In the genomic region with DNA sequence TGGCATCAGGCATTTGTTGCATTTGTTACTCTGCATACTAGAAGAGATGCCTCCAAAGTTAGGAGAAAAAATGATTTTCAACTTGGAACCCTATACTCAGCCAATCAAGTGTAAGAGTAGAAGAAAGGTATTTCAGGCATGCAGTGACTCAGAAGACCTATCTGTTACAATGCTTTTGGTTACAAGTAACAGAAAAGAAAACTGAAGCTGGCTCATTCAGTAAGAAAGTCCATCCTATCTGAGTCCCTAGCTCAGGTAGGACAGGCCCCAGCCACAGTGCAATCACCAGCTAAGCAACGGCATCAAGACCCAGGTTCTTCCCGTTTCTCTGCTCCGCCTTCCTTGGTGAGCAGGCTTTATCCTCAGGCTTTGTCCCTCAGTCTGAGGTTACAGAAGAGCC, we compare ENCODE assay signal across 10 cellular contexts. TPM values are rescaled to one million over a fixed set of nuclear protein-coding genes. Genes with fewer than 3 reads are reported as not detected.
DNase-seq lines count a peak whose midpoint lies in the region; ATAC-seq, FAIRE-seq and TF ChIP-seq lines count a peak whose summit lies in the region.
"Had no signal": no experiment of that assay in that cellular context is flagged by ENCODE, and none has a peak within 500 bp of the region (broad histone marks: within the 10 kb centered on the region; RNA-seq: fewer than 3 reads in every experiment).

No MANE protein-coding gene starts in this region.

- H3K27me3 Mint-ChIP-seq in endothelial cell (ENCODE audit: unreplicated experiment), result no peaks in the 10 kb centered on the region

- no peaks in the 10 kb centered on the region for H3K9me3 ChIP-seq in AG04450 (ENCODE audit: control insufficient read depth, insufficient read depth, low read length)
- no peaks in the 10 kb centered on the region for H3K9me3 ChIP-seq in HCT116 (ENCODE audit: control insufficient read depth in 1 of 2, insufficient read depth in 1 of 2, low read depth in 1 of 2, low read length in 2 of 2)
- no peaks in the 10 kb centered on the region for H3K9me3 ChIP-seq in K562 (replicated peaks; ENCODE audit: control insufficient read depth, insufficient read depth, low read depth, low read length)

- no peak overlapping the region for H3K27ac Mint-ChIP-seq in endothelial cell (ENCODE audit: unreplicated experiment)

- ATAC-seq in HCT116 (peak; percentile 87), K562 (peak; percentile 66)

- BruUV-seq in HCT116 (replicated peaks; lab: Mats Ljungman, UMichigan) (no TSS peak), K562 (replicated peaks; lab: Mats Ljungman, UMichigan) (no TSS peak)

- DNase-seq in AG04450 (ENCODE audit: low read depth, low spot score), result no peak
- no peak for DNase-seq in HCT116 (ENCODE audit: low read depth, low spot score)
- DNase-seq in K562 (ENCODE audit: extremely low read depth in 1 of 4, low spot score in 3 of 4), result no peak
- DNase-seq in kidney epithelial cell (ENCODE audit: low read depth), result peak; percentile 48
- DNase-seq in activated gamma-delta T cell (lab: John Stamatoyannopoulos, UW), result no peak
- no peak for DNase-seq in GF-D8 (lab: John Stamatoyannopoulos, UW)
- DNase-seq in endothelial cell (ENCODE audit: low spot score), result no peak
- DNase-seq in GM10248 (ENCODE audit: extremely low spot score), result no peak
- DNase-seq: amygdala, DMS153 had no signal

- H3K27me3 ChIP-seq in AG04450 (ENCODE audit: control insufficient read depth, insufficient read depth, low read length) (no peaks in the 10 kb centered on the region), HCT116 (ENCODE audit: insufficient read depth, low read length) (no peaks in the 10 kb centered on the region), K562 (ENCODE audit: control insufficient read depth in 2 of 2, insufficient read depth in 2 of 2, low read length in 2 of 2) (no peaks in the 10 kb centered on the region), kidney epithelial cell (ENCODE audit: control insufficient read depth, insufficient read depth, low read length) (no peaks in the 10 kb centered on the region)

- no peaks in the 10 kb centered on the region for H3K36me3 ChIP-seq in HCT116 (ENCODE audit: control insufficient read depth in 1 of 2, insufficient read depth in 2 of 2, low read length in 2 of 2)
- H3K36me3 ChIP-seq in K562 (ENCODE audit: control insufficient read depth, insufficient read depth, low read length), result peaks cover 44% of the 10 kb centered on the region
- H3K36me3 ChIP-seq in kidney epithelial cell (ENCODE audit: control insufficient read depth, insufficient read depth, low read length), result no peaks in the 10 kb centered on the region

- no peak overlapping the region for H2AFZ ChIP-seq in HCT116 (ENCODE audit: low read depth, low read length, poor library complexity, severe bottlenecking)
- H2AFZ ChIP-seq in K562 (ENCODE audit: low read depth, low read length), result no peak overlapping the region

- intact Hi-C loops in HCT116 (cut with micrococcal nuclease) (no loop called here), K562 (cut with micrococcal nuclease) (no loop called here)

- H3K4me1 Mint-ChIP-seq in endothelial cell (ENCODE audit: unreplicated experiment), result peaks cover 12% of the 10 kb centered on the region

- TF ChIP-seq POLR2A in HCT116 (IDR thresholded peaks at IDR 0.05; ENCODE audit: borderline replicate concordance, extremely low read depth, insufficient read depth, insufficient read length), result no peak
- TF ChIP-seq POLR2A in K562 (conservative IDR thresholded peaks at IDR 0.05), result no peak

- POLR2A ChIA-PET in AG04450 (lab: Yijun Ruan, JAX) (no interaction called here), HCT116 (lab: Charles Lee) (no interaction called here), K562 (lab: Yijun Ruan, JAX) (interaction anchor here (0.6 to 1.0 kb wide), 3 partner anchors 10 to 18 kb away, joined by 3 to 4 read pairs (median 3); no protein-coding TSS in a partner anchor), GM10248 (lab: Yijun Ruan, JAX) (no interaction called here)

- H3K9ac ChIP-seq in HCT116 (ENCODE audit: low read length), result peak overlapping the region; percentile 25
- no peak overlapping the region; a peak in 1 of 4 replicates for H3K9ac ChIP-seq in K562 (ENCODE audit: insufficient read depth in 1 of 2, low read depth in 2 of 2, low read length in 2 of 2)

- H3K27ac ChIP-seq in AG04450 (ENCODE audit: low read depth, low read length) (peak overlapping the region; percentile 68), HCT116 (ENCODE audit: low read depth, low read length) (peak overlapping the region; percentile 42; the same call in 1 of the 2 replicates), K562 (ENCODE audit: extremely low read depth, low read depth, low read length) (peak overlapping the region; percentile 10; the same call in 1 of the 3 replicates)

- H3K4me1 ChIP-seq in HCT116 (ENCODE audit: control insufficient read depth in 1 of 2, insufficient read depth in 2 of 2, low read length in 2 of 2) (peaks cover 16 to 19% of the 10 kb centered on the region in 2 experiments), K562 (replicated peaks in 1 of 2; ENCODE audit: control insufficient read depth in 2 of 2, insufficient read depth in 2 of 2, low read length in 2 of 2) (peaks cover 0 to 8% of the 10 kb centered on the region in 2 experiments; a peak in 2 of 5 replicates)

- FAIRE-seq in K562 (lab: Jason Lieb, UNC), result no peak

- H3K9me2 ChIP-seq in HCT116 (ENCODE audit: insufficient read depth), result no peaks in the 10 kb centered on the region

- H3K4me2 ChIP-seq in HCT116 (ENCODE audit: low read length), result peak overlapping the region; percentile 59
- no peak overlapping the region for H3K4me2 ChIP-seq in K562 (ENCODE audit: insufficient read depth, low read length)

- no peak for TF ChIP-seq EP300 in K562 (IDR thresholded peaks at IDR 0.05; ENCODE audit: low read length)

- H4K20me1 ChIP-seq in HCT116 (ENCODE audit: insufficient read depth), result no peaks in the 10 kb centered on the region
- H4K20me1 ChIP-seq in K562 (replicated peaks; ENCODE audit: control insufficient read depth, insufficient read depth, low read length), result peaks cover 13% of the 10 kb centered on the region; the same call in 1 of the 2 replicates

- peaks cover 11% of the 10 kb centered on the region for H3K36me3 Mint-ChIP-seq in endothelial cell (ENCODE audit: low read depth, unreplicated experiment)

- RAD21 ChIA-PET in HCT116 (lab: Charles Lee; ENCODE audit: low non-redundant PET in 1 of 2, low total read pairs in 2 of 2, uncharacterized antibody in 2 of 2, unreplicated experiment in 2 of 2), result no interaction called here

- TF ChIP-seq CTCF in AG04450 (IDR thresholded peaks at IDR 0.05; ENCODE audit: low read depth, low read length), result no peak
- no peak for TF ChIP-seq CTCF in HCT116 (IDR thresholded peaks at IDR 0.05 in 2 of 3, conservative IDR thresholded peaks at IDR 0.05 in 1 of 3; ENCODE audit: borderline replicate concordance in 1 of 3, insufficient read depth in 1 of 3, low read depth in 2 of 3, low read length in 2 of 3)
- no peak for TF ChIP-seq CTCF in K562 (IDR thresholded peaks at IDR 0.05 in 2 of 3, conservative IDR thresholded peaks at IDR 0.05 in 1 of 3; ENCODE audit: insufficient read depth in 2 of 3, low read depth in 1 of 3, low read length in 3 of 3)
- no peak for TF ChIP-seq CTCF in kidney epithelial cell (IDR thresholded peaks at IDR 0.05; ENCODE audit: insufficient read depth, low read length, poor library complexity, severe bottlenecking)
- no peak for TF ChIP-seq CTCF in endothelial cell (IDR thresholded peaks at IDR 0.05; ENCODE audit: unreplicated experiment)
- no peak for TF ChIP-seq CTCF in GM10248 (IDR thresholded peaks at IDR 0.05; ENCODE audit: control extremely low read depth, extremely low read depth, low read depth, missing control alignments)

- 71% methylated on average over 2 of the region's 3 CpGs for WGBS in K562 (ENCODE audit: insufficient coverage, low coverage, missing lambda C conversion rate)

- TF ChIP-seq RAD21 in HCT116 (IDR thresholded peaks at IDR 0.05; ENCODE audit: low read depth), result no peak
- TF ChIP-seq RAD21 in K562 (CRISPR knock-in tag; conservative IDR thresholded peaks at IDR 0.05 in 1 of 2, IDR thresholded peaks at IDR 0.05 in 1 of 2), result no peak

- H3K9me1 ChIP-seq in K562 (ENCODE audit: control insufficient read depth, insufficient read depth, low read length), result no peaks in the 10 kb centered on the region

- H3K79me2 ChIP-seq in HCT116 (ENCODE audit: insufficient read depth, low read length) (peaks cover 79% of the 10 kb centered on the region), K562 (ENCODE audit: control insufficient read depth, insufficient read depth, low read length) (peaks cover 90% of the 10 kb centered on the region)

- H3K4me3 Mint-ChIP-seq in endothelial cell (ENCODE audit: unreplicated experiment), result no peak overlapping the region

- H3K4me3 ChIP-seq in AG04450 (ENCODE audit: low read depth, low read length) (no peak overlapping the region), HCT116 (replicated peaks in 1 of 2; ENCODE audit: low read depth in 1 of 2, low read length in 2 of 2) (no peak overlapping the region), K562 (no peak overlapping the region), kidney epithelial cell (ENCODE audit: low read depth, low read length) (no peak overlapping the region)

- in situ Hi-C loops in K562 (cut with MboI), result no loop called here

- H3K9me3 Mint-ChIP-seq in endothelial cell (ENCODE audit: unreplicated experiment), result no peaks in the 10 kb centered on the region

- CTCF ChIA-PET in AG04450 (lab: Charles Lee), result interaction anchor here (0.5 kb wide), 1 partner anchor 20 kb away, joined by 3 read pairs; no protein-coding TSS in a partner anchor
- CTCF ChIA-PET in HCT116 (lab: Charles Lee), result no interaction called here
- CTCF ChIA-PET in K562 (lab: Yijun Ruan, JAX; ENCODE audit: low intra/inter-chr PET ratio), result no interaction called here
- CTCF ChIA-PET in GM10248 (lab: Yijun Ruan, JAX), result no interaction called here

RNA-seq across cellular contexts. Expression of a gene that starts 23.3 kb away (rescaled TPM):
- polyA plus RNA-seq in AG04450 (2011; rRNA removed) (12.4 and 12.8 TPM in 2 replicates), K562 (2011; rRNA removed) (23.8 and 27.8 TPM in 2 replicates), K562 (2014; fragmentation: Illumina TruSeq; extraction: Trizol) (30.2 and 30.5 TPM in 2 replicates), K562 (2014; fragmentation: Nextera tagmentation; extraction: Ambion mirVana) (1 to 10 TPM; 2.1 to 2.3 TPM), K562 (2014; rRNA removed) (32.7 and 33.0 TPM in 2 replicates)
- polyA minus RNA-seq in AG04450 (2011; rRNA and poly(A)+ RNA removed), result 16.0 and 18.0 TPM in 2 replicates
- total RNA-seq in HCT116 (2021; ENCODE audit: unreplicated experiment) (32.4 TPM), K562 (2014; rRNA removed) (36.6 and 52.6 TPM in 2 replicates), K562 (2014; rRNA removed; fragmentation: Illumina TruSeq; extraction: Trizol) (34.2 and 45.6 TPM in 2 replicates), K562 (2015; rRNA removed; fragmentation: Illumina TruSeq; extraction: Trizol) (30.0 and 32.1 TPM in 2 replicates), K562 (2021) (48.1 and 50.9 TPM in 2 replicates), kidney epithelial cell (32.0 and 34.4 TPM in 2 replicates), endothelial cell (ENCODE audit: unreplicated experiment) (60.0 TPM)
- polyA plus RNA-seq in HCT116 (2012), result 12.5 and 13.7 TPM in 2 replicates
- 194 and 293 TPM in 2 replicates for total RNA-seq in K562 (2011; cell fraction: chromatin; rRNA removed; ENCODE audit: low replicate concordance)
- 88.6 and 110 TPM in 2 replicates for total RNA-seq in K562 (2011; cell fraction: nucleolus; rRNA removed)
- total RNA-seq in K562 (2011; cell fraction: nucleoplasm; rRNA removed), result 202 and 316 TPM in 2 replicates
- polyA plus RNA-seq in K562 (2011; cell fraction: cytosol; rRNA removed), result 10.0 and 12.9 TPM in 2 replicates
- polyA plus RNA-seq in K562 (2011; cell fraction: nucleus; rRNA removed), result 28.1 and 31.4 TPM in 2 replicates
- polyA plus RNA-seq in K562 (2012), result 21.0 and 24.8 TPM in 2 replicates
- 54.3 and 62.1 TPM in 2 replicates for polyA minus RNA-seq in K562 (2011; rRNA and poly(A)+ RNA removed)
- 11.3 and 19.4 TPM in 2 replicates for polyA minus RNA-seq in K562 (2011; cell fraction: cytosol; rRNA and poly(A)+ RNA removed)
- polyA minus RNA-seq in K562 (2011; cell fraction: nucleus; rRNA and poly(A)+ RNA removed), result 30.7 and 48.5 TPM in 2 replicates

RNA-seq across cellular contexts. Expression of a gene that starts 54.5 kb away (rescaled TPM):
- polyA plus RNA-seq in AG04450 (2011; rRNA removed), result 31.6 and 36.7 TPM in 2 replicates
- polyA minus RNA-seq in AG04450 (2011; rRNA and poly(A)+ RNA removed), result 44.3 and 66.0 TPM in 2 replicates
- total RNA-seq in HCT116 (2021; ENCODE audit: unreplicated experiment), result 92.3 TPM
- 104 and 125 TPM in 2 replicates for polyA plus RNA-seq in HCT116 (2012)
- 92.6 and 283 TPM in 2 replicates for total RNA-seq in K562 (2011; cell fraction: chromatin; rRNA removed; ENCODE audit: low replicate concordance)
- total RNA-seq in K562 (2011; cell fraction: nucleolus; rRNA removed), result 241 and 247 TPM in 2 replicates
- total RNA-seq in K562 (2011; cell fraction: nucleoplasm; rRNA removed), result 125 and 132 TPM in 2 replicates
- total RNA-seq in K562 (2014; rRNA removed), result 220 and 274 TPM in 2 replicates
- 52.2 and 68.1 TPM in 2 replicates for total RNA-seq in K562 (2014; rRNA removed; fragmentation: Illumina TruSeq; extraction: Trizol)
- 138 and 144 TPM in 2 replicates for total RNA-seq in K562 (2015; rRNA removed; fragmentation: Illumina TruSeq; extraction: Trizol)
- 260 and 261 TPM in 2 replicates for total RNA-seq in K562 (2021)
- 91.6 and 104 TPM in 2 replicates for polyA plus RNA-seq in K562 (2011; rRNA removed)
- polyA plus RNA-seq in K562 (2011; cell fraction: cytosol; rRNA removed), result 93.8 and 232 TPM in 2 replicates
- 88.5 and 119 TPM in 2 replicates for polyA plus RNA-seq in K562 (2011; cell fraction: nucleus; rRNA removed)
- polyA plus RNA-seq in K562 (2012), result 223 and 331 TPM in 2 replicates
- 78.9 and 128 TPM in 2 replicates for polyA plus RNA-seq in K562 (2014; fragmentation: Illumina TruSeq; extraction: Trizol)
- 10 to 100 TPM; 11.6 to 16.1 TPM for polyA plus RNA-seq in K562 (2014; fragmentation: Nextera tagmentation; extraction: Ambion mirVana)
- polyA plus RNA-seq in K562 (2014; rRNA removed), result 177 and 184 TPM in 2 replicates
- 49.2 and 97.3 TPM in 2 replicates for polyA minus RNA-seq in K562 (2011; rRNA and poly(A)+ RNA removed)
- 145 and 167 TPM in 2 replicates for polyA minus RNA-seq in K562 (2011; cell fraction: cytosol; rRNA and poly(A)+ RNA removed)
- 49.9 and 54.3 TPM in 2 replicates for polyA minus RNA-seq in K562 (2011; cell fraction: nucleus; rRNA and poly(A)+ RNA removed)
- 193 and 225 TPM in 2 replicates for total RNA-seq in kidney epithelial cell
- 89.9 TPM for total RNA-seq in endothelial cell (ENCODE audit: unreplicated experiment)

Comparison
In these comparisons a context has a peak if more than half of its experiments do, and no peak if none do; other contexts are left out.
1. H3K27ac ChIP-seq: peak in every context shown above with its lines; median percentile 68 in AG04450; 42 in HCT116; 10 in K562.